Comparison of ENCODE assay signal across 21 cellular contexts in genomic region chr10:86950349-86950748, GRCh38. TPM values are rescaled to one million over a fixed set of nuclear protein-coding genes. Genes with fewer than 3 reads are reported as not detected.
DNase-seq lines count a peak whose midpoint lies in the region; ATAC-seq and TF ChIP-seq lines count a peak whose summit lies in the region.
"Had no signal": no experiment of that assay in that cellular context is flagged by ENCODE, and none has a peak within 500 bp of the region (broad histone marks: within the 10 kb centered on the region; RNA-seq: fewer than 3 reads in every experiment).

No MANE protein-coding gene starts in this region.

- no peak overlapping the region for H3K4ac ChIP-seq in H9 (ENCODE audit: low read depth, low read length)

- H3K27me3 ChIP-seq in H9 (ENCODE audit: insufficient read depth, low read length) (no peaks in the 10 kb centered on the region), upper lobe of left lung (no peaks in the 10 kb centered on the region)
- H3K27me3 ChIP-seq: heart left ventricle, right atrium auricular region, tibial nerve had no signal

- TF ChIP-seq CTCF in H9 (conservative IDR thresholded peaks at IDR 0.05) = no peak
- TF ChIP-seq CTCF in nephron (IDR thresholded peaks at IDR 0.05; ENCODE audit: unreplicated experiment in 3 of 3) = no peak
- no peak for TF ChIP-seq CTCF in upper lobe of left lung (IDR thresholded peaks at IDR 0.05)

- H4K8ac ChIP-seq in H9 (replicated peaks; ENCODE audit: insufficient read length, low read depth, low read length) = no peak overlapping the region

- no peaks in the 10 kb centered on the region for H3K79me1 ChIP-seq in H9 (ENCODE audit: insufficient read depth, low read depth, low read length, poor library complexity, severe bottlenecking)

- ATAC-seq in activated CD4-positive, CD25-positive, alpha-beta regulatory T cell treated with anti-CD3 and anti-CD28 coated beads, Interleukin-2, amount 50 U/mL, for 24 hours = no peak
- ATAC-seq in GM18907 (IDR thresholded peaks at IDR 0.05; ENCODE audit: unreplicated experiment) = no peak
- no peak for ATAC-seq in upper lobe of left lung (ENCODE audit: low FRiP score in 2 of 2)
- ATAC-seq: heart left ventricle, left ventricle myocardium superior had no signal

- H2BK15ac ChIP-seq in H9 (ENCODE audit: low read depth, low read length) = no peak overlapping the region

- H3K4me1 Mint-ChIP-seq in H9 = peaks cover 38 to 40% of the 10 kb centered on the region in 2 experiments
- peaks cover 23% of the 10 kb centered on the region for H3K4me1 Mint-ChIP-seq in activated naive CD8-positive, alpha-beta T cell (ENCODE audit: low read depth)
- H3K4me1 Mint-ChIP-seq in nephron = peaks cover 21% of the 10 kb centered on the region

- H3K23me2 ChIP-seq in H9 (ENCODE audit: insufficient read length, low read depth, low read length, poor library complexity, severe bottlenecking) = no peaks in the 10 kb centered on the region

- WGBS in H9 (ENCODE audit: extremely low coverage, insufficient read length, low lambda C conversion rate) = no CpG with 5 or more reads among the region's 1 CpG
- 50 to 58% methylated on average over 1 of the region's 1 CpG for WGBS in upper lobe of left lung, 2 donors

- H4K20me1 ChIP-seq in H9 (ENCODE audit: control insufficient read depth, insufficient read depth, insufficient read length) = no peaks in the 10 kb centered on the region

- no peak overlapping the region for H3K14ac ChIP-seq in H9 (ENCODE audit: insufficient read depth, low read length)

- H3K4me3 Mint-ChIP-seq in H9 = no peak overlapping the region
- H3K4me3 Mint-ChIP-seq in activated naive CD8-positive, alpha-beta T cell = peak overlapping the region; percentile 35
- H3K4me3 Mint-ChIP-seq in nephron = no peak overlapping the region

- no peak overlapping the region for H2BK120ac ChIP-seq in H9 (ENCODE audit: low read depth, low read length, poor library complexity, severe bottlenecking)

- H3K23ac ChIP-seq in H9 (ENCODE audit: insufficient read length, low read depth, low read length) = no peak overlapping the region

- no peak for TF ChIP-seq EP300 in upper lobe of left lung (IDR thresholded peaks at IDR 0.05)

- H3K27me3 Mint-ChIP-seq in H9 (ENCODE audit: low read depth) (peaks cover 8% of the 10 kb centered on the region), nephron (ENCODE audit: low read depth) (peaks cover 7% of the 10 kb centered on the region)
- H3K27me3 Mint-ChIP-seq in activated naive CD8-positive, alpha-beta T cell = no peaks in the 10 kb centered on the region

- no peak overlapping the region for H3K56ac ChIP-seq in H9 (ENCODE audit: insufficient read length, low read depth, low read length)

- POLR2A ChIA-PET in HEK293T (lab: Yijun Ruan, JAX) = no interaction called here

- H3K4me1 ChIP-seq in H9 (ENCODE audit: insufficient read depth, low read length) (peaks cover 13% of the 10 kb centered on the region; the same call in 1 of the 2 replicates), upper lobe of left lung (peaks cover 20 to 30% (median 22%) of the 10 kb centered on the region in 4 donors)

- no peak overlapping the region for H2AFZ ChIP-seq in H9 (ENCODE audit: low read length)

- no peak overlapping the region for H3K9ac ChIP-seq in H9 (ENCODE audit: extremely low read depth, insufficient read length, low read length)

- no peak overlapping the region for H4K5ac ChIP-seq in H9 (ENCODE audit: insufficient read length, low read depth, low read length)

- no peak overlapping the region for H3T11ph ChIP-seq in H9 (ENCODE audit: low read length)

- H3K27ac ChIP-seq in H9 (ENCODE audit: insufficient read length, low read depth, low read length) = no peak overlapping the region
- H3K27ac ChIP-seq in upper lobe of left lung = peak overlapping the region in 2 of 4 donors; percentile 15 to 17
- H3K27ac ChIP-seq: 22Rv1, neutrophil, right atrium auricular region, tibial nerve had no signal

- H3K36me3 ChIP-seq in upper lobe of left lung = peaks cover 0 to 2% (median 0%) of the 10 kb centered on the region in 4 donors
- H3K36me3 ChIP-seq: neutrophil, right atrium auricular region, tibial nerve had no signal

- H3K4me2 ChIP-seq in H9 (ENCODE audit: insufficient read depth, insufficient read length, low read length) = no peak overlapping the region

- no peak overlapping the region for H2AK5ac ChIP-seq in H9 (ENCODE audit: insufficient read length, low read length)

- H3K9me3 ChIP-seq in H9 (ENCODE audit: control insufficient read depth, low read depth, low read length) (peaks cover 6% of the 10 kb centered on the region), upper lobe of left lung (peaks cover 0 to 4% (median 0%) of the 10 kb centered on the region in 4 donors)
- H3K9me3 ChIP-seq: neutrophil, right atrium auricular region had no signal

- no peak overlapping the region for H3K4me3 ChIP-seq in upper lobe of left lung
- H3K4me3 ChIP-seq: heart left ventricle, right atrium auricular region, tibial nerve had no signal

- H2BK20ac ChIP-seq in H9 (ENCODE audit: low read depth, low read length, poor library complexity, severe bottlenecking) = no peak overlapping the region

- H4K91ac ChIP-seq in H9 (ENCODE audit: insufficient read length, low read depth, low read length) = no peak overlapping the region

- H2BK5ac ChIP-seq in H9 (ENCODE audit: insufficient read length, low read length) = no peak overlapping the region

- no peaks in the 10 kb centered on the region for H3K79me2 ChIP-seq in H9 (ENCODE audit: insufficient read depth, low read length)

- CTCF ChIA-PET in HEK293T (lab: Yijun Ruan, JAX) = interaction anchor here (0.6 kb wide), 1 partner anchor 50 kb away, joined by 3 read pairs; no protein-coding TSS in a partner anchor

- TF ChIP-seq POLR2A in upper lobe of left lung (IDR thresholded peaks at IDR 0.05) = no peak

- peaks cover 16 to 29% (median 20%) of the 10 kb centered on the region in 3 experiments for H3K36me3 Mint-ChIP-seq in H9 (ENCODE audit: insufficient read depth in 1 of 3, low read depth in 3 of 3)
- peaks cover 14% of the 10 kb centered on the region for H3K36me3 Mint-ChIP-seq in activated naive CD8-positive, alpha-beta T cell
- peaks cover 9% of the 10 kb centered on the region for H3K36me3 Mint-ChIP-seq in nephron (ENCODE audit: low read depth)

- H3K9me3 Mint-ChIP-seq in H9 (peaks cover 22 to 32% of the 10 kb centered on the region in 2 experiments), nephron (peaks cover 27% of the 10 kb centered on the region)
- H3K9me3 Mint-ChIP-seq in activated naive CD8-positive, alpha-beta T cell (ENCODE audit: low read depth) = peaks cover 6% of the 10 kb centered on the region

- H3K27ac Mint-ChIP-seq in H9 (peak overlapping the region in 1 of 3 experiments; percentile 26; a peak in 1 of 7 replicates), nephron (peak overlapping the region in 2 of 3 experiments; percentile 4 to 66)
- H3K27ac Mint-ChIP-seq in activated naive CD8-positive, alpha-beta T cell = peak overlapping the region; percentile 92

- H2BK12ac ChIP-seq in H9 (ENCODE audit: insufficient read length, low read depth, low read length) = no peak overlapping the region

- DNase-seq in activated CD4-positive, CD25-positive, alpha-beta regulatory T cell treated with anti-CD3 and anti-CD28 coated beads, Interleukin-2, amount 50 U/mL, for 72 hours = peak; percentile 25
- DNase-seq in H9 (peak; percentile 27), HEK293T (ENCODE audit: extremely low spot score) (no peak), upper lobe of left lung (no peak)
- DNase-seq: activated gamma-delta T cell, Calu3, H7, left ventricle myocardium superior, NCI-H1105 treated with DMSO at 0.1 percent for 48 hours, NCI-H2107, NCI-H510A had no signal

- no peak overlapping the region for H3K18ac ChIP-seq in H9 (ENCODE audit: insufficient read length, low read depth, low read length)

TF ChIP-seq in HEK293T, 16 proteins besides CTCF, POLR2A, EP300 and RAD21:
- TF ChIP-seq SP1 (IDR thresholded peaks at IDR 0.05) (no peak), SUZ12 (IDR thresholded peaks at IDR 0.05) (no peak)

RNA-seq across cellular contexts. Expression of gene MMRN2, which starts 7.1 kb away (rescaled TPM):
- total RNA-seq in H9 (2021) (1.0 and 1.4 TPM in 2 replicates), upper lobe of left lung (10 to 100 TPM; 18.8 to 76.8 (median 31.3) TPM)
- total RNA-seq: activated CD8-positive, alpha-beta memory T cell treated with anti-CD3 and anti-CD28 coated beads for 36 hours; Calu3 had no signal

RNA-seq across cellular contexts. Expression of gene SNCG, which starts 8.1 kb away (rescaled TPM):
- total RNA-seq in H9 (2021) = 4.9 and 5.5 TPM in 2 replicates
- total RNA-seq in upper lobe of left lung = 10 to 100 TPM in 1 of 6 donors, 1 to 10 TPM in 4, not detected in 1; 2.9 to 24.7 (median 6.4) TPM
- total RNA-seq: activated CD8-positive, alpha-beta memory T cell treated with anti-CD3 and anti-CD28 coated beads for 36 hours had no signal

RNA-seq across cellular contexts. Expression of gene ADIRF, which starts 17.9 kb away (rescaled TPM):
- not detected in 2 replicates for total RNA-seq in H9 (2021)
- 100 to 1,000 TPM in 5 of 6 donors, 10 to 100 TPM in 1; 51.3 to 202 (median 164) TPM for total RNA-seq in upper lobe of left lung
- total RNA-seq: activated CD8-positive, alpha-beta memory T cell treated with anti-CD3 and anti-CD28 coated beads for 36 hours; Calu3; H7 had no signal

Comparison
In these comparisons a context has a peak if more than half of its experiments do, and no peak if none do; other contexts are left out.
1. DNase-seq: peak in activated CD4-positive, CD25-positive, alpha-beta regulatory T cell treated with anti-CD3 and anti-CD28 coated beads, Interleukin-2, amount 50 U/mL, for 72 hours (single experiment) and H9 (single experiment); none in HEK293T (single experiment) and upper lobe of left lung (0 of 2).
2. RNA of gene ADIRF, which starts 17.9 kb away (total RNA-seq): 51.3 to 202 TPM in upper lobe of left lung; not detected in H9; every median in the first group is over 10 times any median in the second.